In genomic region chr5:132651838-132652476, GRCh38 we compare ENCODE assay signal across 1 cellular context.
A peak's percentile ranks its signal among the peaks of the same experiment; 100 is the strongest.
TF ChIP-seq lines count a peak whose summit lies in the region.

No MANE protein-coding gene starts in this region.

TF ChIP-seq in K562, 482 proteins besides CTCF, POLR2A, EP300 and RAD21 (continued from another document and continues in another):
- TF ChIP-seq RERE (CRISPR knock-in tag; IDR thresholded peaks at IDR 0.05; ENCODE audit: borderline replicate concordance) (no peak), THRA (IDR thresholded peaks at IDR 0.05) (no peak), TBL1XR1 (IDR thresholded peaks at IDR 0.05; ENCODE audit: low read length in 2 of 2) (peak; percentile 81 to 82; a peak in 3 of 4 replicates), CBX3 (IDR thresholded peaks at IDR 0.05; ENCODE audit: borderline replicate concordance in 1 of 2, low read length in 2 of 2) (peak in 1 of 2 experiments; percentile 51; a peak in 1 of 3 replicates), SOX6 (IDR thresholded peaks at IDR 0.05) (peak; percentile 98), CC2D1A (IDR thresholded peaks at IDR 0.05) (peak; percentile 99), MAFG (tag; conservative IDR thresholded peaks at IDR 0.05) (no peak), THRB (CRISPR knock-in tag; conservative IDR thresholded peaks at IDR 0.05) (no peak), ZNF764 (CRISPR knock-in tag; IDR thresholded peaks at IDR 0.05; ENCODE audit: low read depth) (no peak), TCF7 (IDR thresholded peaks at IDR 0.05; ENCODE audit: borderline replicate concordance) (no peak), IRF9 (tag; IDR thresholded peaks at IDR 0.05) (no peak), SIRT6 (IDR thresholded peaks at IDR 0.05; ENCODE audit: low read depth, low read length) (no peak), ZNF175 (CRISPR knock-in tag; IDR thresholded peaks at IDR 0.05; ENCODE audit: low read depth) (0 out of 2 replicates have a peak, but pooled peaks have one; percentile 47), ZNF280B (CRISPR knock-in tag; IDR thresholded peaks at IDR 0.05) (no peak), GABPB1 (CRISPR knock-in tag; IDR thresholded peaks at IDR 0.05) (no peak), SMARCA4 (IDR thresholded peaks at IDR 0.05) (peak; percentile 96), ZNF282 (CRISPR knock-in tag; IDR thresholded peaks at IDR 0.05) (no peak), ILK (tag; IDR thresholded peaks at IDR 0.05; ENCODE audit: borderline replicate concordance, low read depth) (no peak), ZBTB11 (CRISPR knock-in tag; IDR thresholded peaks at IDR 0.05) (peak in 1 of 3 experiments; percentile 78; a peak in 2 of 6 replicates), SMARCA5 (IDR thresholded peaks at IDR 0.05) (no peak), POLR2AphosphoS5 (IDR thresholded peaks at IDR 0.05; ENCODE audit: control insufficient read depth, insufficient read depth, low read depth, low read length) (peak; percentile 99), HSF4 (CRISPR knock-in tag; IDR thresholded peaks at IDR 0.05; ENCODE audit: borderline replicate concordance) (no peak), ZBTB34 (CRISPR knock-in tag; IDR thresholded peaks at IDR 0.05) (no peak), GTF2E2 (tag; IDR thresholded peaks at IDR 0.05) (no peak), HES1 (IDR thresholded peaks at IDR 0.05; ENCODE audit: low read depth) (peak; percentile 78), ZNF512 (tag; IDR thresholded peaks at IDR 0.05) (no peak), CTBP1 (IDR thresholded peaks at IDR 0.05; ENCODE audit: borderline replicate concordance) (peak; percentile 33; the same call in 1 of the 2 replicates), MXD1 (CRISPR knock-in tag; IDR thresholded peaks at IDR 0.05; ENCODE audit: borderline replicate concordance, poor library complexity, severe bottlenecking) (no peak), TAF15 (IDR thresholded peaks at IDR 0.05; ENCODE audit: low read depth, low read length) (no peak), ZNF140 (CRISPR knock-in tag; IDR thresholded peaks at IDR 0.05) (no peak), MAFK (IDR thresholded peaks at IDR 0.05; ENCODE audit: low read length) (no peak), FOS (IDR thresholded peaks at IDR 0.05; ENCODE audit: extremely low read depth, insufficient read length) (no peak), MIER1 (IDR thresholded peaks at IDR 0.05; ENCODE audit: low read depth) (no peak), CBX8 (IDR thresholded peaks at IDR 0.05; ENCODE audit: borderline replicate concordance, extremely low read depth, low read depth, low read length, poor library complexity, severe bottlenecking) (no peak), HMGN3 (IDR thresholded peaks at IDR 0.05; ENCODE audit: borderline replicate concordance, extremely low read depth, insufficient read length, low read depth, low read length) (peak; percentile 42), ZBTB8A (IDR thresholded peaks at IDR 0.05; ENCODE audit: partially characterized antibody) (no peak), ILF3 (IDR thresholded peaks at IDR 0.05; ENCODE audit: borderline replicate concordance) (no peak), TEAD1 (CRISPR knock-in tag; IDR thresholded peaks at IDR 0.05) (peak in 1 of 2 experiments; percentile 52; a peak in 1 of 4 replicates), ZBTB33 (CRISPR knock-in tag; IDR thresholded peaks at IDR 0.05) (no peak), PHTF2 (CRISPR knock-in tag; IDR thresholded peaks at IDR 0.05) (no peak), SREBF1 (IDR thresholded peaks at IDR 0.05; ENCODE audit: borderline replicate concordance, low read depth, low read length) (no peak)
